In genomic region chr4:147933316-147933715, GRCh38 we compare ENCODE assay signal across 14 cellular contexts.
DNase-seq lines count a peak whose midpoint lies in the region; ATAC-seq, FAIRE-seq and TF ChIP-seq lines count a peak whose summit lies in the region.
"Had no signal": no experiment of that assay in that cellular context is flagged by ENCODE, and none has a peak within 500 bp of the region (broad histone marks: within the 10 kb centered on the region; RNA-seq: fewer than 3 reads in every experiment).

No MANE protein-coding gene starts in this region.

- peak; percentile 34 for DNase-seq in GM23338 (ENCODE audit: low spot score)
- no peak for DNase-seq in activated CD8-positive, alpha-beta T cell treated with anti-CD3 and anti-CD28 coated beads for 36 hours
- DNase-seq in kidney: no peak
- no peak for DNase-seq in NCI-H146 (lab: John Stamatoyannopoulos, UW)
- DNase-seq in DMS79 treated with DMSO at 0.1 percent for 48 hours (lab: John Stamatoyannopoulos, UW): no peak
- DNase-seq in omental fat pad (ENCODE audit: low spot score): no peak
- DNase-seq: MV-4-11 had no signal

- no peak overlapping the region for H3K4me3 Mint-ChIP-seq in GM23338
- H3K4me3 Mint-ChIP-seq in activated CD8-positive, alpha-beta T cell treated with anti-CD3 and anti-CD28 coated beads for 36 hours: no peak overlapping the region
- H3K4me3 Mint-ChIP-seq: activated naive CD4-positive, alpha-beta T cell treated with anti-CD3 and anti-CD28 coated beads, Interleukin-2, amount 50 U/mL, for 24 hours had no signal

- ATAC-seq in GM23338 (peak; percentile 62), GM18861 (IDR thresholded peaks at IDR 0.05; ENCODE audit: unreplicated experiment) (no peak), omental fat pad (ENCODE audit: low FRiP score) (no peak)
- ATAC-seq in activated CD8-positive, alpha-beta T cell treated with anti-CD3 and anti-CD28 coated beads for 36 hours: peak; percentile 45
- ATAC-seq: Panc1 had no signal

- H3K9ac ChIP-seq in kidney (ENCODE audit: low read length in 2 of 2): no peak overlapping the region
- H3K9ac ChIP-seq: BLaER1 treated with 17β-estradiol and CSF1 and Interleukin-3, amounts not matched to agents 10 nM and 100 nM had no signal

- no peaks in the 10 kb centered on the region for H3K27me3 ChIP-seq in GM23338 (ENCODE audit: insufficient read depth)
- H3K27me3 ChIP-seq: BLaER1 treated with 17β-estradiol and CSF1 and Interleukin-3, amounts not matched to agents 10 nM and 100 nM had no signal

- FAIRE-seq in kidney (lab: Jason Lieb, UNC): no peak
- FAIRE-seq: GM12892, islet of Langerhans had no signal

- H3K4me1 ChIP-seq in GM23338 (ENCODE audit: insufficient read depth) (peaks cover 2% of the 10 kb centered on the region), kidney (ENCODE audit: control insufficient read depth in 1 of 2, insufficient read depth in 1 of 2, low read depth in 1 of 2, low read length in 2 of 2) (no peaks in the 10 kb centered on the region)
- H3K4me1 ChIP-seq: BLaER1 treated with 17β-estradiol and CSF1 and Interleukin-3, amounts not matched to agents 10 nM and 100 nM had no signal

- intact Hi-C loops in activated CD8-positive, alpha-beta T cell treated with anti-CD3 and anti-CD28 coated beads for 36 hours (cut with micrococcal nuclease): no loop called here
- intact Hi-C loops in kidney (cut with DNase I): no loop called here

- no peaks in the 10 kb centered on the region for H3K9me3 ChIP-seq in kidney (ENCODE audit: control insufficient read depth in 1 of 2, low read length in 2 of 2)

- H2AFZ ChIP-seq in GM23338: no peak overlapping the region

- no peaks in the 10 kb centered on the region for H3F3A ChIP-seq in GM23338 (replicated peaks; ENCODE audit: low read depth)

- H3K36me3 Mint-ChIP-seq in GM23338 (ENCODE audit: low read depth): peaks cover 4% of the 10 kb centered on the region; the same call in 2 of the 3 replicates
- H3K36me3 Mint-ChIP-seq in activated CD8-positive, alpha-beta T cell treated with anti-CD3 and anti-CD28 coated beads for 36 hours (ENCODE audit: low read depth): no peaks in the 10 kb centered on the region

- H3K27ac Mint-ChIP-seq in GM23338: no peak overlapping the region
- no peak overlapping the region for H3K27ac Mint-ChIP-seq in activated CD8-positive, alpha-beta T cell treated with anti-CD3 and anti-CD28 coated beads for 36 hours
- H3K27ac Mint-ChIP-seq: activated naive CD4-positive, alpha-beta T cell treated with anti-CD3 and anti-CD28 coated beads, Interleukin-2, amount 50 U/mL, for 24 hours had no signal

- H3K4me1 Mint-ChIP-seq in GM23338: peaks cover 5% of the 10 kb centered on the region
- no peaks in the 10 kb centered on the region for H3K4me1 Mint-ChIP-seq in activated CD8-positive, alpha-beta T cell treated with anti-CD3 and anti-CD28 coated beads for 36 hours (ENCODE audit: low read depth)
- H3K4me1 Mint-ChIP-seq: activated naive CD4-positive, alpha-beta T cell treated with anti-CD3 and anti-CD28 coated beads, Interleukin-2, amount 50 U/mL, for 24 hours had no signal

- POLR2A ChIA-PET in activated CD8-positive, alpha-beta T cell treated with anti-CD3 and anti-CD28 coated beads for 36 hours (lab: Charles Lee): no interaction called here

- no peak overlapping the region for H3K27ac ChIP-seq in 22Rv1
- H3K27ac ChIP-seq in GM23338 (ENCODE audit: low read depth): no peak overlapping the region
- H3K27ac ChIP-seq in kidney (ENCODE audit: low read depth in 2 of 2, low read length in 2 of 2): no peak overlapping the region
- H3K27ac ChIP-seq: BLaER1 treated with 17β-estradiol and CSF1 and Interleukin-3, amounts not matched to agents 10 nM and 100 nM had no signal

- no peaks in the 10 kb centered on the region for H3K9me3 Mint-ChIP-seq in GM23338
- no peaks in the 10 kb centered on the region for H3K9me3 Mint-ChIP-seq in activated CD8-positive, alpha-beta T cell treated with anti-CD3 and anti-CD28 coated beads for 36 hours
- H3K9me3 Mint-ChIP-seq: activated naive CD4-positive, alpha-beta T cell treated with anti-CD3 and anti-CD28 coated beads, Interleukin-2, amount 50 U/mL, for 24 hours had no signal

- peak; percentile 21; the same call in 1 of the 2 replicates for TF ChIP-seq CTCF in 22Rv1 (IDR thresholded peaks at IDR 0.05)
- TF ChIP-seq CTCF in GM23338 (conservative IDR thresholded peaks at IDR 0.05; ENCODE audit: low read depth in 2 of 2): peak; percentile 33 to 71; a peak in 3 of 4 replicates
- no peak for TF ChIP-seq CTCF in activated CD8-positive, alpha-beta T cell treated with anti-CD3 and anti-CD28 coated beads for 36 hours (IDR thresholded peaks at IDR 0.05)
- TF ChIP-seq CTCF in kidney (IDR thresholded peaks at IDR 0.05; ENCODE audit: borderline replicate concordance, extremely low read depth, insufficient read depth): peak; percentile 11
- no peak for TF ChIP-seq CTCF in omental fat pad (IDR thresholded peaks at IDR 0.05)

- H3K79me2 ChIP-seq in GM23338 (replicated peaks; ENCODE audit: insufficient read depth): no peaks in the 10 kb centered on the region

- no peak overlapping the region for H3K4me3 ChIP-seq in GM23338
- H3K4me3 ChIP-seq in kidney (ENCODE audit: low read length in 2 of 2): no peak overlapping the region
- H3K4me3 ChIP-seq: BLaER1 treated with 17β-estradiol and CSF1 and Interleukin-3, amounts not matched to agents 10 nM and 100 nM had no signal

- no peaks in the 10 kb centered on the region for H3K27me3 Mint-ChIP-seq in GM23338 (ENCODE audit: insufficient read depth, low read depth, poor library complexity)
- H3K27me3 Mint-ChIP-seq in activated CD8-positive, alpha-beta T cell treated with anti-CD3 and anti-CD28 coated beads for 36 hours: no peaks in the 10 kb centered on the region
- H3K27me3 Mint-ChIP-seq: activated naive CD4-positive, alpha-beta T cell treated with anti-CD3 and anti-CD28 coated beads, Interleukin-2, amount 50 U/mL, for 24 hours had no signal

- no peaks in the 10 kb centered on the region for H3K36me3 ChIP-seq in GM23338 (ENCODE audit: insufficient read depth)
- H3K36me3 ChIP-seq in kidney (ENCODE audit: control insufficient read depth in 1 of 2, insufficient read depth in 2 of 2, low read length in 2 of 2): no peaks in the 10 kb centered on the region

- CTCF ChIA-PET in activated CD8-positive, alpha-beta T cell treated with anti-CD3 and anti-CD28 coated beads for 36 hours (lab: Charles Lee): no interaction called here

- no peaks in the 10 kb centered on the region for H3K9me2 ChIP-seq in GM23338 (ENCODE audit: insufficient read depth)

- H3K4me2 ChIP-seq in GM23338: no peak overlapping the region
- H3K4me2 ChIP-seq: BLaER1 treated with 17β-estradiol and CSF1 and Interleukin-3, amounts not matched to agents 10 nM and 100 nM had no signal

- no peaks in the 10 kb centered on the region for H4K20me1 ChIP-seq in GM23338 (replicated peaks; ENCODE audit: insufficient read depth)
- H4K20me1 ChIP-seq: BLaER1 treated with 17β-estradiol and CSF1 and Interleukin-3, amounts not matched to agents 10 nM and 100 nM had no signal

TF ChIP-seq in GM23338, 12 proteins besides CTCF, POLR2A, EP300 and RAD21:
- TF ChIP-seq EZH2 (IDR thresholded peaks at IDR 0.05; ENCODE audit: low read depth, unreplicated experiment) (no peak), EZH2phosphoT487 (IDR thresholded peaks at IDR 0.05; ENCODE audit: unreplicated experiment) (no peak), CREB1 (CRISPR knock-in tag; IDR thresholded peaks at IDR 0.05; ENCODE audit: low read depth) (no peak), ZNF114 (CRISPR knock-in tag; IDR thresholded peaks at IDR 0.05) (no peak)
- TF ChIP-seq, protein P1, sequence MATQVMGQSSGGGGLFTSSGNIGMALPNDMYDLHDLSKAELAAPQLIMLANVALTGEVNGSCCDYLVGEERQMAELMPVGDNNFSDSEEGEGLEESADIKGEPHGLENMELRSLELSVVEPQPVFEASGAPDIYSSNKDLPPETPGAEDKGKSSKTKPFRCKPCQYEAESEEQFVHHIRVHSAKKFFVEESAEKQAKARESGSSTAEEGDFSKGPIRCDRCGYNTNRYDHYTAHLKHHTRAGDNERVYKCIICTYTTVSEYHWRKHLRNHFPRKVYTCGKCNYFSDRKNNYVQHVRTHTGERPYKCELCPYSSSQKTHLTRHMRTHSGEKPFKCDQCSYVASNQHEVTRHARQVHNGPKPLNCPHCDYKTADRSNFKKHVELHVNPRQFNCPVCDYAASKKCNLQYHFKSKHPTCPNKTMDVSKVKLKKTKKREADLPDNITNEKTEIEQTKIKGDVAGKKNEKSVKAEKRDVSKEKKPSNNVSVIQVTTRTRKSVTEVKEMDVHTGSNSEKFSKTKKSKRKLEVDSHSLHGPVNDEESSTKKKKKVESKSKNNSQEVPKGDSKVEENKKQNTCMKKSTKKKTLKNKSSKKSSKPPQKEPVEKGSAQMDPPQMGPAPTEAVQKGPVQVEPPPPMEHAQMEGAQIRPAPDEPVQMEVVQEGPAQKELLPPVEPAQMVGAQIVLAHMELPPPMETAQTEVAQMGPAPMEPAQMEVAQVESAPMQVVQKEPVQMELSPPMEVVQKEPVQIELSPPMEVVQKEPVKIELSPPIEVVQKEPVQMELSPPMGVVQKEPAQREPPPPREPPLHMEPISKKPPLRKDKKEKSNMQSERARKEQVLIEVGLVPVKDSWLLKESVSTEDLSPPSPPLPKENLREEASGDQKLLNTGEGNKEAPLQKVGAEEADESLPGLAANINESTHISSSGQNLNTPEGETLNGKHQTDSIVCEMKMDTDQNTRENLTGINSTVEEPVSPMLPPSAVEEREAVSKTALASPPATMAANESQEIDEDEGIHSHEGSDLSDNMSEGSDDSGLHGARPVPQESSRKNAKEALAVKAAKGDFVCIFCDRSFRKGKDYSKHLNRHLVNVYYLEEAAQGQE (IDR thresholded peaks at IDR 0.05; ENCODE audit: unreplicated experiment): no peak
TF ChIP-seq in GM23338: peak in this region for 0.

Comparison
In these comparisons a context has a peak if more than half of its experiments do, and no peak if none do; other contexts are left out.
1. CTCF ChIP-seq: peak in 22Rv1 (single experiment), GM23338 (2 of 2) and kidney (single experiment); none in activated CD8-positive, alpha-beta T cell treated with anti-CD3 and anti-CD28 coated beads for 36 hours (single experiment) and omental fat pad (0 of 3).
2. ATAC-seq: peak in GM23338 (single experiment) and activated CD8-positive, alpha-beta T cell treated with anti-CD3 and anti-CD28 coated beads for 36 hours (single experiment); none in GM18861 (single experiment) and omental fat pad (single experiment).